Comparison of ENCODE assay signal across 1 cellular context in genomic region chr3:53238881-53239280, GRCh38.
TF ChIP-seq lines count a peak whose summit lies in the region.

No MANE protein-coding gene starts in this region.

TF ChIP-seq in HEK293, 187 proteins besides CTCF, POLR2A, EP300 and RAD21 (continued from another document):
- no peak for TF ChIP-seq ZSCAN5A (tag by site-specific recombination; IDR thresholded peaks at IDR 0.05)
